Comparison of ENCODE assay signal across 8 cellular contexts in genomic region chr14:76904740-76905569, GRCh38.
DNase-seq lines count a peak whose midpoint lies in the region; TF ChIP-seq lines count a peak whose summit lies in the region.

No MANE protein-coding gene starts in this region.

- H3K4me1 ChIP-seq in effector memory CD4-positive, alpha-beta T cell (ENCODE audit: control insufficient read depth, insufficient read depth, low read length, poor library complexity, severe bottlenecking): peaks cover 20% of the 10 kb centered on the region
- peaks cover 8 to 41% (median 30%) of the 10 kb centered on the region in 4 donors for H3K4me1 ChIP-seq in stomach

- intact Hi-C loops in stomach (cut with DNase I; ENCODE audit: low total_unique reads) (no loop called here), Calu3 (cut with micrococcal nuclease; ENCODE audit: unreplicated experiment) (no loop called here)

- peaks cover 45% of the 10 kb centered on the region for H3K4me1 Mint-ChIP-seq in activated CD4-positive, alpha-beta T cell treated with anti-CD3 and anti-CD28 coated beads, Interleukin-2, amount 10 ng/mL, durations not matched to agents 7 days and 5 days
- H3K4me1 Mint-ChIP-seq in nephron progenitor cell (peaks cover 38% of the 10 kb centered on the region), Calu3 (ENCODE audit: low read depth, unreplicated experiment) (no peaks in the 10 kb centered on the region)

- BruUV-seq in Calu3 (replicated peaks; lab: Mats Ljungman, UMichigan): no TSS peak

- peak overlapping the region; percentile 2 for H3K4me3 ChIP-seq in effector memory CD4-positive, alpha-beta T cell (ENCODE audit: insufficient read depth, low read depth, low read length, poor library complexity, severe bottlenecking)
- H3K4me3 ChIP-seq in stomach: no peak overlapping the region

- no peaks in the 10 kb centered on the region for H3K36me3 ChIP-seq in effector memory CD4-positive, alpha-beta T cell (ENCODE audit: control insufficient read depth, insufficient read depth, low read length)
- H3K36me3 ChIP-seq in stomach: no peaks in the 10 kb centered on the region

- peaks cover 8% of the 10 kb centered on the region for H3K36me3 Mint-ChIP-seq in activated CD4-positive, alpha-beta T cell treated with anti-CD3 and anti-CD28 coated beads, Interleukin-2, amount 10 ng/mL, durations not matched to agents 7 days and 5 days (ENCODE audit: low read depth)
- H3K36me3 Mint-ChIP-seq in nephron progenitor cell (ENCODE audit: low read depth) (no peaks in the 10 kb centered on the region), Calu3 (ENCODE audit: insufficient read depth, unreplicated experiment) (peaks cover 5% of the 10 kb centered on the region)

- no peak for TF ChIP-seq POLR2A in stomach (IDR thresholded peaks at IDR 0.05)

- H3K4me3 Mint-ChIP-seq in activated CD4-positive, alpha-beta T cell treated with anti-CD3 and anti-CD28 coated beads, Interleukin-2, amount 10 ng/mL, durations not matched to agents 7 days and 5 days: no peak overlapping the region
- no peak overlapping the region for H3K4me3 Mint-ChIP-seq in nephron progenitor cell
- no peak overlapping the region for H3K4me3 Mint-ChIP-seq in Calu3 (ENCODE audit: low read depth, unreplicated experiment)

- TF ChIP-seq EP300 in stomach (IDR thresholded peaks at IDR 0.05): no peak

- TF ChIP-seq CTCF in nephron progenitor cell (IDR thresholded peaks at IDR 0.05) (no peak), stomach (IDR thresholded peaks at IDR 0.05) (no peak), Calu3 (IDR thresholded peaks at IDR 0.05; ENCODE audit: unreplicated experiment) (no peak)

- no peaks in the 10 kb centered on the region for H3K27me3 ChIP-seq in effector memory CD4-positive, alpha-beta T cell (replicated peaks; ENCODE audit: control insufficient read depth, insufficient read depth, low read length, poor library complexity, severe bottlenecking)
- no peaks in the 10 kb centered on the region for H3K27me3 ChIP-seq in stomach

- H3K9me3 ChIP-seq in effector memory CD4-positive, alpha-beta T cell (ENCODE audit: control insufficient read depth, low read length): no peaks in the 10 kb centered on the region
- H3K9me3 ChIP-seq in stomach: no peaks in the 10 kb centered on the region

- 24 to 37% (median 33%) methylated on average over 14 of the region's 14 CpGs for WGBS in stomach, 5 donors

- peak overlapping the region; percentile 25 for H3K27ac Mint-ChIP-seq in activated CD4-positive, alpha-beta T cell treated with anti-CD3 and anti-CD28 coated beads, Interleukin-2, amount 10 ng/mL, durations not matched to agents 7 days and 5 days
- peak overlapping the region; percentile 66 for H3K27ac Mint-ChIP-seq in nephron progenitor cell
- H3K27ac Mint-ChIP-seq in Calu3 (ENCODE audit: unreplicated experiment): no peak overlapping the region

- POLR2A ChIA-PET in activated CD4-positive, alpha-beta T cell treated with anti-CD3 and anti-CD28 coated beads, Interleukin-2, amount 10 ng/mL, durations not matched to agents 7 days and 5 days (lab: Charles Lee): no interaction called here

- peaks cover 6% of the 10 kb centered on the region for H3K27me3 Mint-ChIP-seq in activated CD4-positive, alpha-beta T cell treated with anti-CD3 and anti-CD28 coated beads, Interleukin-2, amount 10 ng/mL, durations not matched to agents 7 days and 5 days
- peaks cover 33% of the 10 kb centered on the region for H3K27me3 Mint-ChIP-seq in nephron progenitor cell (ENCODE audit: low read depth, poor library complexity)
- H3K27me3 Mint-ChIP-seq in Calu3 (ENCODE audit: unreplicated experiment): no peaks in the 10 kb centered on the region

- H3K9me3 Mint-ChIP-seq in activated CD4-positive, alpha-beta T cell treated with anti-CD3 and anti-CD28 coated beads, Interleukin-2, amount 10 ng/mL, durations not matched to agents 7 days and 5 days: peaks cover 2% of the 10 kb centered on the region
- H3K9me3 Mint-ChIP-seq in nephron progenitor cell (peaks cover 11% of the 10 kb centered on the region), Calu3 (ENCODE audit: low read depth, unreplicated experiment) (no peaks in the 10 kb centered on the region)

- DNase-seq in GM04503 (ENCODE audit: low read depth) (peak; percentile 94), HCEC 1CT (peak; percentile 94), NCI-H2081 (lab: John Stamatoyannopoulos, UW) (peak; percentile 70 to 81), nephron progenitor cell (no peak), stomach (peak; percentile 56), Calu3 (no peak)
- DNase-seq in activated CD4-positive, alpha-beta T cell treated with anti-CD3 and anti-CD28 coated beads, Interleukin-2, amount 10 ng/mL, durations not matched to agents 7 days and 5 days: peak; percentile 65
- DNase-seq in effector memory CD4-positive, alpha-beta T cell: peak in 2 of 3 donors; percentile 22 to 52

- H3K27ac ChIP-seq in effector memory CD4-positive, alpha-beta T cell (ENCODE audit: insufficient read depth, low read length, poor library complexity, severe bottlenecking): no peak overlapping the region
- peak overlapping the region; percentile 43 to 81 (median 76) for H3K27ac ChIP-seq in stomach

- CTCF ChIA-PET in activated CD4-positive, alpha-beta T cell treated with anti-CD3 and anti-CD28 coated beads, Interleukin-2, amount 10 ng/mL, durations not matched to agents 7 days and 5 days (lab: Charles Lee): interaction anchor here (0.6 to 2.1 kb wide), 7 partner anchors 9 to 198 kb away, joined by 3 to 7 read pairs (median 5); no protein-coding TSS in a partner anchor
- CTCF ChIA-PET in Calu3 (lab: Charles Lee): no interaction called here

Comparison
In these comparisons a context has a peak if more than half of its experiments do, and no peak if none do; other contexts are left out.
1. DNase-seq: peak in GM04503 (single experiment), HCEC 1CT (single experiment), NCI-H2081 (2 of 2), activated CD4-positive, alpha-beta T cell treated with anti-CD3 and anti-CD28 coated beads, Interleukin-2, amount 10 ng/mL, durations not matched to agents 7 days and 5 days (single experiment), effector memory CD4-positive, alpha-beta T cell (2 of 3) and stomach (single experiment); none in nephron progenitor cell (single experiment) and Calu3 (single experiment).